ENCODE assay signal across 13 cellular contexts in the genomic region with DNA sequence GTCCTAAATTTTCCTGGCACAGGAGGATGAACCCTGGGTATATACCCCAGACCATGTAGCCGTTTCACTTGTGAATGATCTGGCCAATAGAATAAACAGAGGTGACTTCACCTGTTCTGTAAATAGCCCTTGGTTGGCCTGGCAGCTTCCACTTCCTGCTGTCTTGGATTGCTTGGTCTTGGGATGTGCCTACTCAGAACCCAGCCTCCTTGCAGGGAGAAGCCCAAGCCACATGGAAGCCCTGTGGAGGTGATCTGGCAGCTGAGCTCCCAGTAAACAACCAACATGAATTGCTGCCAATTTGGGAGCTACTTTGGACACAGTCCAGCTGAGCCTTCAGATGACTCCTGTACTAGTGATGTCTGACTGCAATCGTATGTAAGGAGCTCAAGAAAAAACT. TPM values are rescaled to one million over a fixed set of nuclear protein-coding genes. Genes with fewer than 3 reads are reported as not detected.
DNase-seq lines count a peak whose midpoint lies in the region; ATAC-seq, FAIRE-seq and TF ChIP-seq lines count a peak whose summit lies in the region.
"Had no signal": no experiment of that assay in that cellular context is flagged by ENCODE, and none has a peak within 500 bp of the region (broad histone marks: within the 10 kb centered on the region; RNA-seq: fewer than 3 reads in every experiment).

No MANE protein-coding gene starts in this region.

- TF ChIP-seq CTCF in bronchial epithelial cell (IDR thresholded peaks at IDR 0.05; ENCODE audit: insufficient read depth, low read length, severe bottlenecking): no peak

- no peaks in the 10 kb centered on the region for H3K4me1 ChIP-seq in small intestine (ENCODE audit: control insufficient read depth in 2 of 2, insufficient read depth in 1 of 2, low read depth in 1 of 2, low read length in 1 of 2)

- FAIRE-seq in bronchial epithelial cell (lab: Jason Lieb, UNC) (peak; percentile 13), small intestine (lab: Jason Lieb, UNC) (no peak)
- FAIRE-seq: frontal cortex had no signal

- H3K27me3 ChIP-seq in bronchial epithelial cell (ENCODE audit: control insufficient read depth, insufficient read depth, low read length) (no peaks in the 10 kb centered on the region), small intestine (ENCODE audit: control insufficient read depth in 2 of 2, insufficient read depth in 2 of 2, low read length in 2 of 2) (peaks cover 0 to 5% of the 10 kb centered on the region in 2 donors)

- ATAC-seq in GM21528 (IDR thresholded peaks at IDR 0.05; ENCODE audit: low FRiP score, unreplicated experiment) (no peak), HG02678 (IDR thresholded peaks at IDR 0.05; ENCODE audit: unreplicated experiment) (no peak)
- ATAC-seq: HCT116 had no signal

- WGBS in small intestine, 3 donors: 10 to 54% (median 29%) methylated on average over 2 of the region's 2 CpGs

- H3K27ac ChIP-seq in small intestine (ENCODE audit: low read depth in 1 of 2, low read length in 1 of 2): no peak overlapping the region

- H3K36me3 ChIP-seq in bronchial epithelial cell (ENCODE audit: control insufficient read depth, insufficient read depth, low read length) (no peaks in the 10 kb centered on the region), small intestine (ENCODE audit: control insufficient read depth in 2 of 2, insufficient read depth in 2 of 2, low read length in 2 of 2) (no peaks in the 10 kb centered on the region)

- no peaks in the 10 kb centered on the region for H3K9me3 ChIP-seq in small intestine (ENCODE audit: control insufficient read depth, low read depth)

- H3K4me3 ChIP-seq in bronchial epithelial cell (ENCODE audit: low read depth, low read length): no peak overlapping the region
- H3K4me3 ChIP-seq in small intestine (ENCODE audit: low read depth in 1 of 2, low read length in 2 of 2): no peak overlapping the region

- DNase-seq in HCEC 1CT (peak; percentile 20), NCI-H446 (lab: John Stamatoyannopoulos, UW) (peak; percentile 75 to 95), bronchial epithelial cell (ENCODE audit: low read depth) (peak; percentile 93), small intestine (peak; percentile 42), AG20443 (ENCODE audit: low spot score) (no peak)
- DNase-seq in activated CD4-positive, alpha-beta T cell treated with anti-CD3 and anti-CD28 coated beads, Interleukin-2, amount 50 U/mL, for 1 hour: no peak
- DNase-seq: DND-41, NCI-H1417 treated with DMSO at 0.1 percent for 48 hours, posterior cingulate gyrus had no signal

RNA-seq across cellular contexts. Expression of a gene that starts 4.8 kb away (rescaled TPM):
- 5.8 and 6.3 TPM in 2 replicates for total RNA-seq in bronchial epithelial cell
- polyA plus RNA-seq in small intestine: 10 to 100 TPM in 1 of 3 donors, 1 to 10 TPM in 2; 5.4 to 11.5 (median 8.7) TPM

Comparison
In these comparisons a context has a peak if more than half of its experiments do, and no peak if none do; other contexts are left out.
1. DNase-seq: peak in HCEC 1CT (single experiment), NCI-H446 (2 of 2), bronchial epithelial cell (single experiment) and small intestine (single experiment); none in AG20443 (single experiment) and activated CD4-positive, alpha-beta T cell treated with anti-CD3 and anti-CD28 coated beads, Interleukin-2, amount 50 U/mL, for 1 hour (single experiment).